In the genomic region with DNA sequence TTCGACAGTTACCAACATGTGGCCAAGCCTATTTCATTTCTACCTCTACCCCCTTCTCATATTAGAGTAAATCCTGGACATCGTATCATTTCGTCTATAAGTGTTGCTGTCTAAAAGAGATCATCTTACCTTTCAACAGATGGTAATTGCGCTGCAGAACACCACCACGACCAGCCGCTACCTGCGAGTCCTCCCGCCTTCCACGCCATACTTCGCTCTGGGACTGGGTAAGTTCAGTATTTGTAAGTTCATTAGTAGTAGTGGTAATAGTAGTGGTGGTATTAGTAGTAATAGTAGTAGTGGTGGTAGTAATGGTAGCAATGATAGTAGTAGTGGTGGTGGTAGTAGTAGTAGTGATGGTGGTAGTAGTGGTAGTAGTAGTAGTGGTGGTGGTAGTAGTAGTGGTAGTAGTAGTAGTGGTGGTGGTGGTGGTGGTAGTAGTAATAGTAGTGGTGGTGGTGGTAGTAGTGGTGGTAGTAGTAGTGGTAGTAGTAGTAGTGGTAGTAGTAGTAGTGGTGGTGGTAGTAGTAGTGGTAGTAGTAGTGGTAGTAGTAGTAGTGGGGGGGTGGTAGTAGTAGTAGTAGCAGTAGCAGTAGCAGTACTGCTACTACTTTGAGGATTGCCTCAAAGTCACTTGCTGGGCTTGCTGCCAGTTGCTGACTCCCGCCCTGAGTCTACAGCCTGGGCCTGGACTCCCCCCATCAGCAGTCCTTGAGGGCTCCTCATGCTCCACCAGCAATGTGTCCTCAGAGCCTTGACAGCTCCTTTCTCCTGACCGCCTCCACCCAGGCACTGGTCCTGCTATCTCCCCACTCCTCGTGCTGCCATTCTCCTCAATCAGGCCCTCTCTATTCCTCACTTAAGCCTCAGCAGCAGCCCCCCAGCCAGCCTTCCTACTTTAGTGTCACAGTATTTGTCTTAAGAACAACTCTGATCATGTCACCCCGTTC, we compare ENCODE assay signal across 1 cellular context.
TF ChIP-seq lines count a peak whose summit lies in the region.

No MANE protein-coding gene starts in this region.

TF ChIP-seq in IMR-90, 13 proteins besides CTCF, POLR2A, EP300 and RAD21:
- TF ChIP-seq RCOR1 (IDR thresholded peaks at IDR 0.05; ENCODE audit: insufficient replicate concordance, low read length) (no peak), USF2 (IDR thresholded peaks at IDR 0.05; ENCODE audit: low read depth, low read length) (no peak), MAFK (IDR thresholded peaks at IDR 0.05; ENCODE audit: low read depth, low read length) (no peak), MAZ (IDR thresholded peaks at IDR 0.05; ENCODE audit: borderline replicate concordance, low read depth, low read length) (no peak), CEBPB (IDR thresholded peaks at IDR 0.05; ENCODE audit: low read depth, low read length) (no peak), RFX5 (IDR thresholded peaks at IDR 0.05; ENCODE audit: low read depth, low read length) (no peak), ELK1 (IDR thresholded peaks at IDR 0.05; ENCODE audit: borderline replicate concordance, low read depth, low read length) (no peak)
